In the genomic region with DNA sequence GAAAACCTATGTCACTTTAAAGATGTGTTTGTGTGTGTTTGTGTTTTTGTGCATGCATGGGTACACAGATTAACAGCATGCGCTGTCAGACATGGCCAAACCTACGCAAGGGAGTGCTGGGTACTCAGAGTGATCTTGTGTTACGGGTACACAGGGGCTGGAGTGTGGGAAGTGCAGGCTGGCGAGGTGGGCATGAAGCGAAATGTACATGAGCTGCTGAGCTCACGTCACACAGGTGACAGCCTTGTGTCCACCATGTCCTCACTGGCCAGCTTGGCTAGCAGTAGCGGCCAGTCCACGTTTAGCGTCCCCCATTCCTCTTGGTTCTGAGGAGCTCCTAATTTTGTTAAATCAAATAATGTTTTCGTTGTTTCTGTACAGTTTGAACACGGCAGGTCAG, we compare ENCODE assay signal across 22 cellular contexts.
DNase-seq lines count a peak whose midpoint lies in the region; ATAC-seq, FAIRE-seq and TF ChIP-seq lines count a peak whose summit lies in the region.
"Had no signal": no experiment of that assay in that cellular context is flagged by ENCODE, and none has a peak within 500 bp of the region (broad histone marks: within the 10 kb centered on the region; RNA-seq: fewer than 3 reads in every experiment).

No MANE protein-coding gene starts in this region.

- H4K91ac ChIP-seq in H9 (ENCODE audit: insufficient read length, low read depth, low read length) (no peak overlapping the region), neuronal stem cell (ENCODE audit: low read depth, low read length, poor library complexity) (no peak overlapping the region)

- no peak overlapping the region for H3K4me3 ChIP-seq in bronchial epithelial cell (ENCODE audit: low read depth, low read length)
- no peak overlapping the region for H3K4me3 ChIP-seq in neuronal stem cell (ENCODE audit: low read length in 2 of 2)
- H3K4me3 ChIP-seq: A549 had no signal

- ATAC-seq in activated CD8-positive, alpha-beta T cell treated with anti-CD3 and anti-CD28 coated beads, Interleukin-2, amount 10 ng/mL, durations not matched to agents 7 days and 5 days = no peak
- no peak for ATAC-seq in stimulated activated effector memory CD8-positive, alpha-beta T cell treated with anti-CD3 and anti-CD28 coated beads, Interleukin-12 subunit alpha, Interleukin-12 subunit beta, amount 100 ng/mL, for 72 hours
- ATAC-seq: A549, HCT116 had no signal

- no peak overlapping the region for H3K18ac ChIP-seq in H9 (ENCODE audit: insufficient read length, low read depth, low read length)
- H3K18ac ChIP-seq in neuronal stem cell (ENCODE audit: low read length) = peak overlapping the region; percentile 81

- H3K4me3 Mint-ChIP-seq in H9 = no peak overlapping the region
- no peak overlapping the region for H3K4me3 Mint-ChIP-seq in activated CD8-positive, alpha-beta T cell treated with anti-CD3 and anti-CD28 coated beads, Interleukin-2, amount 10 ng/mL, durations not matched to agents 7 days and 5 days
- no peak overlapping the region for H3K4me3 Mint-ChIP-seq in stimulated activated effector memory CD8-positive, alpha-beta T cell treated with anti-CD3 and anti-CD28 coated beads, Interleukin-12 subunit alpha, Interleukin-12 subunit beta, amount 100 ng/mL, for 72 hours
- H3K4me3 Mint-ChIP-seq: CD4-positive, alpha-beta memory T cell had no signal

- H3K56ac ChIP-seq in H9 (ENCODE audit: insufficient read length, low read depth, low read length) = no peak overlapping the region

- H3K27me3 ChIP-seq in H9 (ENCODE audit: insufficient read depth, low read length) (no peaks in the 10 kb centered on the region), bronchial epithelial cell (ENCODE audit: control insufficient read depth, insufficient read depth, low read length) (no peaks in the 10 kb centered on the region), neuronal stem cell (ENCODE audit: control insufficient read depth in 3 of 3, insufficient read depth in 3 of 3, low read depth in 1 of 3, low read length in 3 of 3) (no peaks in the 10 kb centered on the region)

- H2BK20ac ChIP-seq in H9 (ENCODE audit: low read depth, low read length, poor library complexity, severe bottlenecking) = no peak overlapping the region

- H2AFZ ChIP-seq in H9 (ENCODE audit: low read length) (no peak overlapping the region), neuronal stem cell (ENCODE audit: low read length) (no peak overlapping the region)

- H3K79me1 ChIP-seq in H9 (ENCODE audit: insufficient read depth, low read depth, low read length, poor library complexity, severe bottlenecking) = no peaks in the 10 kb centered on the region
- H3K79me1 ChIP-seq in neuronal stem cell (ENCODE audit: low read depth, low read length) = no peaks in the 10 kb centered on the region

- H3K14ac ChIP-seq in H9 (ENCODE audit: insufficient read depth, low read length) (no peak overlapping the region; the same call in 1 of the 2 replicates), neuronal stem cell (ENCODE audit: low read length) (no peak overlapping the region)

- peak; percentile 60 for FAIRE-seq in bronchial epithelial cell (lab: Jason Lieb, UNC)
- FAIRE-seq: A549, GM12891, GM18507 had no signal

- H3K9me3 Mint-ChIP-seq in H9 = no peaks in the 10 kb centered on the region
- no peaks in the 10 kb centered on the region for H3K9me3 Mint-ChIP-seq in activated CD8-positive, alpha-beta T cell treated with anti-CD3 and anti-CD28 coated beads, Interleukin-2, amount 10 ng/mL, durations not matched to agents 7 days and 5 days (ENCODE audit: insufficient read depth)
- no peaks in the 10 kb centered on the region for H3K9me3 Mint-ChIP-seq in stimulated activated effector memory CD8-positive, alpha-beta T cell treated with anti-CD3 and anti-CD28 coated beads, Interleukin-12 subunit alpha, Interleukin-12 subunit beta, amount 100 ng/mL, for 72 hours
- H3K9me3 Mint-ChIP-seq: CD4-positive, alpha-beta memory T cell had no signal

- no peaks in the 10 kb centered on the region for H3K23me2 ChIP-seq in H9 (ENCODE audit: insufficient read length, low read depth, low read length, poor library complexity, severe bottlenecking)

- no peak overlapping the region for H2BK12ac ChIP-seq in H9 (ENCODE audit: insufficient read length, low read depth, low read length)
- H2BK12ac ChIP-seq in neuronal stem cell (ENCODE audit: low read length) = no peak overlapping the region

- no CpG with 5 or more reads among the region's 11 CpGs for WGBS in H9 (ENCODE audit: extremely low coverage, insufficient read length, low lambda C conversion rate)
- no CpG with 5 or more reads among the region's 11 CpGs for WGBS in neuronal stem cell (ENCODE audit: extremely low coverage in 2 of 2, insufficient read length in 2 of 2, insufficient replicate concordance in 1 of 2), 2 donors

- no peak overlapping the region; a peak in 1 of 7 replicates for H3K27ac Mint-ChIP-seq in H9
- H3K27ac Mint-ChIP-seq in activated CD8-positive, alpha-beta T cell treated with anti-CD3 and anti-CD28 coated beads, Interleukin-2, amount 10 ng/mL, durations not matched to agents 7 days and 5 days = no peak overlapping the region
- H3K27ac Mint-ChIP-seq in stimulated activated effector memory CD8-positive, alpha-beta T cell treated with anti-CD3 and anti-CD28 coated beads, Interleukin-12 subunit alpha, Interleukin-12 subunit beta, amount 100 ng/mL, for 72 hours = no peak overlapping the region
- H3K27ac Mint-ChIP-seq: CD4-positive, alpha-beta memory T cell had no signal

- H2BK5ac ChIP-seq in H9 (ENCODE audit: insufficient read length, low read length) = no peak overlapping the region
- no peak overlapping the region for H2BK5ac ChIP-seq in neuronal stem cell (ENCODE audit: low read length)

- TF ChIP-seq CTCF in H9 (conservative IDR thresholded peaks at IDR 0.05) (no peak), bronchial epithelial cell (IDR thresholded peaks at IDR 0.05; ENCODE audit: insufficient read depth, low read length, severe bottlenecking) (no peak)

- no peak overlapping the region for H2BK120ac ChIP-seq in H9 (ENCODE audit: low read depth, low read length, poor library complexity, severe bottlenecking)
- no peak overlapping the region for H2BK120ac ChIP-seq in neuronal stem cell (ENCODE audit: low read depth, low read length)

- H3K79me2 ChIP-seq in H9 (ENCODE audit: insufficient read depth, low read length) = no peaks in the 10 kb centered on the region

- no peaks in the 10 kb centered on the region for H4K20me1 ChIP-seq in H9 (ENCODE audit: control insufficient read depth, insufficient read depth, insufficient read length)

- no peak overlapping the region for H3T11ph ChIP-seq in H9 (ENCODE audit: low read length)

- H3K4me1 Mint-ChIP-seq in H9 = peaks cover 0 to 10% of the 10 kb centered on the region in 2 experiments; a peak in 1 of 4 replicates
- peaks cover 8% of the 10 kb centered on the region for H3K4me1 Mint-ChIP-seq in activated CD8-positive, alpha-beta T cell treated with anti-CD3 and anti-CD28 coated beads, Interleukin-2, amount 10 ng/mL, durations not matched to agents 7 days and 5 days (ENCODE audit: low read depth)
- peaks cover 10% of the 10 kb centered on the region for H3K4me1 Mint-ChIP-seq in stimulated activated effector memory CD8-positive, alpha-beta T cell treated with anti-CD3 and anti-CD28 coated beads, Interleukin-12 subunit alpha, Interleukin-12 subunit beta, amount 100 ng/mL, for 72 hours

- H3K27ac ChIP-seq in H9 (ENCODE audit: insufficient read length, low read depth, low read length) (no peak overlapping the region), neuronal stem cell (replicated peaks; ENCODE audit: low read length) (no peak overlapping the region)
- H3K27ac ChIP-seq: A549 had no signal

- H3K9ac ChIP-seq in H9 (ENCODE audit: extremely low read depth, insufficient read length, low read length) = no peak overlapping the region
- no peak overlapping the region for H3K9ac ChIP-seq in neuronal stem cell (ENCODE audit: low read depth, low read length, poor library complexity)

- H3K4me2 ChIP-seq in H9 (ENCODE audit: insufficient read depth, insufficient read length, low read length) = no peak overlapping the region
- H3K4me2 ChIP-seq in neuronal stem cell (ENCODE audit: insufficient read depth, low read length, poor library complexity, severe bottlenecking) = no peak overlapping the region
- H3K4me2 ChIP-seq: A549 had no signal

- H2AK5ac ChIP-seq in H9 (ENCODE audit: insufficient read length, low read length) (no peak overlapping the region), neuronal stem cell (ENCODE audit: low read depth, low read length) (peak overlapping the region; percentile 53)

- no peak overlapping the region for H2BK15ac ChIP-seq in H9 (ENCODE audit: low read depth, low read length)
- no peak overlapping the region for H2BK15ac ChIP-seq in neuronal stem cell (ENCODE audit: low read length)

- no peaks in the 10 kb centered on the region for H3K36me3 Mint-ChIP-seq in H9 (ENCODE audit: insufficient read depth in 1 of 3, low read depth in 3 of 3)
- H3K36me3 Mint-ChIP-seq in activated CD8-positive, alpha-beta T cell treated with anti-CD3 and anti-CD28 coated beads, Interleukin-2, amount 10 ng/mL, durations not matched to agents 7 days and 5 days (ENCODE audit: low read depth) = no peaks in the 10 kb centered on the region
- H3K36me3 Mint-ChIP-seq in stimulated activated effector memory CD8-positive, alpha-beta T cell treated with anti-CD3 and anti-CD28 coated beads, Interleukin-12 subunit alpha, Interleukin-12 subunit beta, amount 100 ng/mL, for 72 hours = no peaks in the 10 kb centered on the region
- H3K36me3 Mint-ChIP-seq: CD4-positive, alpha-beta memory T cell had no signal

- H3K9me3 ChIP-seq in H9 (ENCODE audit: control insufficient read depth, low read depth, low read length) (no peaks in the 10 kb centered on the region), neuronal stem cell (replicated peaks in 1 of 2; ENCODE audit: control insufficient read depth in 2 of 2, insufficient read depth in 1 of 2, low read depth in 1 of 2, low read length in 2 of 2) (no peaks in the 10 kb centered on the region)
- H3K9me3 ChIP-seq: A549 had no signal

- CTCF ChIA-PET in activated CD8-positive, alpha-beta T cell treated with anti-CD3 and anti-CD28 coated beads, Interleukin-2, amount 10 ng/mL, durations not matched to agents 7 days and 5 days (lab: Charles Lee) = no interaction called here

- DNase-seq in activated effector memory CD4-positive, alpha-beta T cell treated with anti-CD3 and anti-CD28 coated beads, Interleukin-2, amount 50 U/mL, for 16 hours = peak; percentile 36
- DNase-seq in activated effector memory CD4-positive, alpha-beta T cell treated with Interleukin-2 at 50 U/mL for 16 hours = no peak
- DNase-seq in H9 = peak; percentile 9
- no peak for DNase-seq in bronchial epithelial cell (ENCODE audit: low read depth)
- DNase-seq in neuronal stem cell (ENCODE audit: low spot score) = no peak
- no peak for DNase-seq in activated CD8-positive, alpha-beta T cell treated with anti-CD3 and anti-CD28 coated beads, Interleukin-2, amount 10 ng/mL, durations not matched to agents 7 days and 5 days
- DNase-seq in head of caudate nucleus = no peak
- no peak for DNase-seq in stimulated activated effector memory CD8-positive, alpha-beta T cell treated with anti-CD3 and anti-CD28 coated beads, Interleukin-12 subunit alpha, Interleukin-12 subunit beta, amount 100 ng/mL, for 72 hours (ENCODE audit: low spot score in 2 of 2)
- DNase-seq: 8988T; C1 segment of cervical spinal cord; Calu3; CD4-positive, alpha-beta memory T cell; COR-L47; DMS53; DMS79 treated with DMSO at 0.1 percent for 48 hours; GF-D8; GOT3; H7 had no signal

- no peaks in the 10 kb centered on the region; the same call in 1 of the 2 replicates for H3K4me1 ChIP-seq in H9 (ENCODE audit: insufficient read depth, low read length)
- no peaks in the 10 kb centered on the region for H3K4me1 ChIP-seq in neuronal stem cell (ENCODE audit: control insufficient read depth in 2 of 2, insufficient read depth in 1 of 2, low read depth in 1 of 2, low read length in 2 of 2)
- H3K4me1 ChIP-seq: A549 had no signal

- POLR2A ChIA-PET in activated CD8-positive, alpha-beta T cell treated with anti-CD3 and anti-CD28 coated beads, Interleukin-2, amount 10 ng/mL, durations not matched to agents 7 days and 5 days (lab: Charles Lee) = no interaction called here

- H4K8ac ChIP-seq in H9 (replicated peaks; ENCODE audit: insufficient read length, low read depth, low read length) = no peak overlapping the region
- H4K8ac ChIP-seq in neuronal stem cell (ENCODE audit: low read depth, low read length) = no peak overlapping the region

- intact Hi-C loops in head of caudate nucleus (cut with DNase I) = no loop called here

- no peaks in the 10 kb centered on the region for H3K36me3 ChIP-seq in bronchial epithelial cell (ENCODE audit: control insufficient read depth, insufficient read depth, low read length)
- no peaks in the 10 kb centered on the region for H3K36me3 ChIP-seq in neuronal stem cell (replicated peaks in 1 of 2; ENCODE audit: control insufficient read depth in 2 of 2, insufficient read depth in 2 of 2, low read length in 2 of 2)

- H3K27me3 Mint-ChIP-seq in H9 (ENCODE audit: low read depth) = no peaks in the 10 kb centered on the region; the same call in 1 of the 2 replicates
- H3K27me3 Mint-ChIP-seq in activated CD8-positive, alpha-beta T cell treated with anti-CD3 and anti-CD28 coated beads, Interleukin-2, amount 10 ng/mL, durations not matched to agents 7 days and 5 days (ENCODE audit: low read depth) = no peaks in the 10 kb centered on the region

- H3K23ac ChIP-seq in H9 (ENCODE audit: insufficient read length, low read depth, low read length) (no peak overlapping the region), neuronal stem cell (ENCODE audit: low read depth, low read length, poor library complexity) (no peak overlapping the region)

- H4K5ac ChIP-seq in H9 (ENCODE audit: insufficient read length, low read depth, low read length) = no peak overlapping the region

- H3K4ac ChIP-seq in H9 (ENCODE audit: low read depth, low read length) (no peak overlapping the region), neuronal stem cell (ENCODE audit: low read length) (no peak overlapping the region)

Comparison
In these comparisons a context has a peak if more than half of its experiments do, and no peak if none do; other contexts are left out.
1. DNase-seq: peak in activated effector memory CD4-positive, alpha-beta T cell treated with anti-CD3 and anti-CD28 coated beads, Interleukin-2, amount 50 U/mL, for 16 hours (single experiment) and H9 (single experiment); none in activated effector memory CD4-positive, alpha-beta T cell treated with Interleukin-2 at 50 U/mL for 16 hours (single experiment), bronchial epithelial cell (single experiment), neuronal stem cell (single experiment), activated CD8-positive, alpha-beta T cell treated with anti-CD3 and anti-CD28 coated beads, Interleukin-2, amount 10 ng/mL, durations not matched to agents 7 days and 5 days (single experiment), head of caudate nucleus (0 of 42) and stimulated activated effector memory CD8-positive, alpha-beta T cell treated with anti-CD3 and anti-CD28 coated beads, Interleukin-12 subunit alpha, Interleukin-12 subunit beta, amount 100 ng/mL, for 72 hours (0 of 2).